ENCODE assay signal across 11 cellular contexts in genomic region chr11:2731285-2732125, GRCh38.
"Had no signal": no experiment of that assay in that cellular context is flagged by ENCODE, and none has a peak within 500 bp of the region (broad histone marks: within the 10 kb centered on the region; RNA-seq: fewer than 3 reads in every experiment).

No MANE protein-coding gene starts in this region.

- DNase-seq: activated CD4-positive, alpha-beta T cell treated with anti-CD3 and anti-CD28 coated beads, Interleukin-2, amount 50 U/mL, for 4 hours; activated CD4-positive, CD25-positive, alpha-beta regulatory T cell treated with anti-CD3 and anti-CD28 coated beads, Interleukin-2, amount 50 U/mL, for 72 hours; activated naive CD4-positive, alpha-beta T cell treated with Interleukin-2 at 50 U/mL for 16 hours; aorta; left ventricle myocardium inferior; stimulated activated CD4-positive, alpha-beta T cell treated with anti-CD3 and anti-CD28 coated beads, Interleukin-4, amount 100 ng/mL, for 24 hours; stimulated activated naive CD4-positive, alpha-beta T cell; T-cell; T-helper 9 cell had no signal

- H3K4me3 ChIP-seq: left ventricle myocardium inferior, upper lobe of left lung had no signal

- H3K4me1 ChIP-seq: upper lobe of left lung had no signal

- H3K36me3 Mint-ChIP-seq: T-cell had no signal

- ATAC-seq: activated T-helper 17 cell treated with anti-CD3 and anti-CD28 coated beads, Interleukin-2, amount 50 U/mL, for 72 hours; T-cell had no signal

- H3K27ac ChIP-seq: left ventricle myocardium inferior, upper lobe of left lung had no signal

- H3K27me3 Mint-ChIP-seq: activated T-helper 17 cell treated with anti-CD3 and anti-CD28 coated beads, Interleukin-2, amount 50 U/mL, for 72 hours; T-cell had no signal

- H3K4me3 Mint-ChIP-seq: activated T-helper 17 cell treated with anti-CD3 and anti-CD28 coated beads, Interleukin-2, amount 50 U/mL, for 72 hours; T-cell had no signal

- H3K9me3 Mint-ChIP-seq: activated T-helper 17 cell treated with anti-CD3 and anti-CD28 coated beads, Interleukin-2, amount 50 U/mL, for 72 hours; T-cell had no signal

- H3K27ac Mint-ChIP-seq: T-cell had no signal

- H3K4me1 Mint-ChIP-seq: activated T-helper 17 cell treated with anti-CD3 and anti-CD28 coated beads, Interleukin-2, amount 50 U/mL, for 72 hours; T-cell had no signal

- H3K27me3 ChIP-seq: upper lobe of left lung had no signal

- H3K36me3 ChIP-seq: left ventricle myocardium inferior, upper lobe of left lung had no signal

- H3K9me3 ChIP-seq: left ventricle myocardium inferior, upper lobe of left lung had no signal
